In genomic region chr17:50128441-50129302, GRCh38 we compare ENCODE assay signal across 9 cellular contexts. TPM values are rescaled to one million over a fixed set of nuclear protein-coding genes. Genes with fewer than 3 reads are reported as not detected.
DNase-seq lines count a peak whose midpoint lies in the region; ATAC-seq and TF ChIP-seq lines count a peak whose summit lies in the region.
"Had no signal": no experiment of that assay in that cellular context is flagged by ENCODE, and none has a peak within 500 bp of the region (broad histone marks: within the 10 kb centered on the region; RNA-seq: fewer than 3 reads in every experiment).

No MANE protein-coding gene starts in this region.

- TF ChIP-seq CTCF in WI38 (IDR thresholded peaks at IDR 0.05; ENCODE audit: low read depth, low read length) (no peak), retinal pigment epithelial cell (conservative IDR thresholded peaks at IDR 0.05; ENCODE audit: low read depth, low read length) (no peak)

- ATAC-seq in GM19035 (IDR thresholded peaks at IDR 0.05; ENCODE audit: unreplicated experiment) (no peak), GM19351 (IDR thresholded peaks at IDR 0.05; ENCODE audit: unreplicated experiment) (no peak)

- in situ Hi-C loops in G401 (cut with HindIII; ENCODE audit: low sequenced_read_pairs): no loop called here

- peak; percentile 63 for DNase-seq in G401 (ENCODE audit: low spot score)
- peak; percentile 66 for DNase-seq in hepatic stellate cell (ENCODE audit: low spot score)
- DNase-seq in retinal pigment epithelial cell (ENCODE audit: low read depth): no peak
- no peak for DNase-seq in NCI-H1694 treated with DMSO at 0.1 percent for 48 hours (lab: John Stamatoyannopoulos, UW)
- DNase-seq in activated CD8-positive, alpha-beta memory T cell treated with anti-CD3 and anti-CD28 coated beads, Interleukin-2, amount 50 U/mL, for 48 hours: no peak

- H3K4me3 ChIP-seq in WI38 (ENCODE audit: low read depth, low read length): peak overlapping the region; percentile 63
- peak overlapping the region; percentile 46 for H3K4me3 ChIP-seq in retinal pigment epithelial cell (ENCODE audit: low read length)

RNA-seq across cellular contexts. Expression of gene SAMD14, which starts 1.3 kb away (rescaled TPM):
- 7.5 and 8.4 TPM in 2 replicates for total RNA-seq in G401 (2014; rRNA removed; shearing (Covaris generic))

RNA-seq across cellular contexts. Expression of gene PPP1R9B, which starts 21.8 kb away (rescaled TPM):
- 49.7 and 59.6 TPM in 2 replicates for total RNA-seq in G401 (2014; rRNA removed; shearing (Covaris generic))

RNA-seq across cellular contexts. Expression of gene PDK2, which starts 33.5 kb away (rescaled TPM):
- 40.3 and 112 TPM in 2 replicates for total RNA-seq in G401 (2014; rRNA removed; shearing (Covaris generic))

RNA-seq across cellular contexts. Expression of gene SGCA, which starts 37.1 kb away (rescaled TPM):
- total RNA-seq in G401 (2014; rRNA removed; shearing (Covaris generic)): 19.0 and 49.0 TPM in 2 replicates
- total RNA-seq: M059J had no signal

Comparison
In these comparisons a context has a peak if more than half of its experiments do, and no peak if none do; other contexts are left out.
1. DNase-seq: peak in G401 (single experiment) and hepatic stellate cell (single experiment); none in retinal pigment epithelial cell (single experiment), NCI-H1694 treated with DMSO at 0.1 percent for 48 hours (single experiment) and activated CD8-positive, alpha-beta memory T cell treated with anti-CD3 and anti-CD28 coated beads, Interleukin-2, amount 50 U/mL, for 48 hours (single experiment).